Comparison of ENCODE assay signal across 33 cellular contexts in genomic region chr6:90868256-90868655, GRCh38.
"Had no signal": no experiment of that assay in that cellular context is flagged by ENCODE, and none has a peak within 500 bp of the region (broad histone marks: within the 10 kb centered on the region; RNA-seq: fewer than 3 reads in every experiment).

No MANE protein-coding gene starts in this region.

- H3K4me1 Mint-ChIP-seq: activated B cell treated with CpG ODN at 0.5 μM for 24 hours; activated CD4-positive, alpha-beta T cell treated with anti-CD3 and anti-CD28 coated beads, Interleukin-2, amount 10 ng/mL, durations not matched to agents 24 days and 14 days; activated naive CD8-positive, alpha-beta T cell treated with anti-CD3 and anti-CD28 coated beads for 36 hours had no signal

- H3K9me3 Mint-ChIP-seq: activated B cell treated with CpG ODN at 0.5 μM for 24 hours; activated CD4-positive, alpha-beta memory T cell treated with anti-CD3 and anti-CD28 coated beads for 36 hours; activated CD4-positive, alpha-beta T cell treated with anti-CD3 and anti-CD28 coated beads, Interleukin-2, amount 10 ng/mL, durations not matched to agents 24 days and 14 days; activated CD8-positive, alpha-beta T cell treated with anti-CD3 and anti-CD28 coated beads for 36 hours; activated naive CD4-positive, alpha-beta T cell treated with anti-CD3 and anti-CD28 coated beads, Interleukin-2, amount 50 U/mL, for 72 hours; activated naive CD8-positive, alpha-beta T cell treated with anti-CD3 and anti-CD28 coated beads for 36 hours; activated T-cell treated with anti-CD3 and anti-CD28 coated beads, Interleukin-2, amount 50 U/mL, for 4 hours; activated T-helper 2 cell treated with anti-CD3 and anti-CD28 coated beads, Interferon-gamma antibody, Interleukin-2, Interleukin-4, amounts not matched to agents 10 μg/mL and 5 μg/mL and 100 μg/mL, durations not matched to agents 14 hours and 24 hours and 36 hours; T-helper 1 cell treated with Interleukin-12 subunit alpha and Interleukin-12 subunit beta and Interleukin-4 antibody, amounts not matched to agents 30 μg/mL and 1 μg/mL, for 36 hours; T-helper 2 cell treated with Interferon-gamma antibody and Interleukin-4, amounts not matched to agents 5 μg/mL and 100 μg/mL, for 36 hours had no signal

- H3K9me3 ChIP-seq: adrenal gland, body of pancreas, breast epithelium had no signal

- FAIRE-seq: astrocyte, TTC549 had no signal

- H3K27me3 Mint-ChIP-seq: activated CD4-positive, alpha-beta memory T cell treated with anti-CD3 and anti-CD28 coated beads for 36 hours had no signal

- H3K36me3 ChIP-seq: adrenal gland, brain microvascular endothelial cell, breast epithelium had no signal

- H3K4me3 Mint-ChIP-seq: activated B cell treated with CpG ODN at 0.5 μM for 24 hours; activated CD4-positive, alpha-beta memory T cell treated with anti-CD3 and anti-CD28 coated beads for 36 hours; activated CD4-positive, alpha-beta T cell treated with anti-CD3 and anti-CD28 coated beads, Interleukin-2, amount 10 ng/mL, durations not matched to agents 24 days and 14 days; activated CD8-positive, alpha-beta T cell treated with anti-CD3 and anti-CD28 coated beads for 36 hours; activated naive CD8-positive, alpha-beta T cell treated with anti-CD3 and anti-CD28 coated beads for 36 hours; activated T-cell treated with anti-CD3 and anti-CD28 coated beads, Interleukin-2, amount 50 U/mL, for 4 hours; T-helper 1 cell treated with Interleukin-12 subunit alpha and Interleukin-12 subunit beta and Interleukin-4 antibody, amounts not matched to agents 30 μg/mL and 1 μg/mL, for 36 hours; T-helper 2 cell treated with Interferon-gamma antibody and Interleukin-4, amounts not matched to agents 5 μg/mL and 100 μg/mL, for 36 hours had no signal

- H3K4me1 ChIP-seq: adrenal gland, body of pancreas, breast epithelium had no signal

- DNase-seq: activated B cell treated with CpG ODN at 0.5 μM for 24 hours; activated CD4-positive, alpha-beta memory T cell treated with anti-CD3 and anti-CD28 coated beads for 36 hours; activated CD4-positive, alpha-beta T cell treated with anti-CD3 and anti-CD28 coated beads for 4 hours; activated CD4-positive, alpha-beta T cell treated with anti-CD3 and anti-CD28 coated beads, Interleukin-2, amount 10 ng/mL, durations not matched to agents 24 days and 14 days; activated CD4-positive, alpha-beta T cell treated with anti-CD3 and anti-CD28 coated beads, Interleukin-2, amount 50 U/mL, for 1 hour; activated CD4-positive, alpha-beta T cell treated with anti-CD3 and anti-CD28 coated beads, Interleukin-2, amount 50 U/mL, for 4 hours; activated CD4-positive, CD25-positive, alpha-beta regulatory T cell treated with anti-CD3 and anti-CD28 coated beads, Interleukin-2, amount 50 U/mL, for 72 hours; activated CD8-positive, alpha-beta memory T cell treated with anti-CD3 and anti-CD28 coated beads, Interleukin-2, amount 50 U/mL, for 4 hours; activated CD8-positive, alpha-beta T cell treated with anti-CD3 and anti-CD28 coated beads for 36 hours; activated effector memory CD4-positive, alpha-beta T cell treated with Interleukin-2 at 50 U/mL for 16 hours; activated gamma-delta T cell; activated naive CD4-positive, alpha-beta T cell treated with anti-CD3 and anti-CD28 coated beads, Interleukin-2, amount 50 U/mL, for 16 hours; activated naive CD4-positive, alpha-beta T cell treated with Interleukin-2 at 50 U/mL for 16 hours; activated naive CD8-positive, alpha-beta T cell treated with anti-CD3 and anti-CD28 coated beads for 36 hours; activated T-cell treated with anti-CD3 and anti-CD28 coated beads for 4 hours; activated T-cell treated with anti-CD3 and anti-CD28 coated beads, Interleukin-2, amount 50 U/mL, for 1 hour; activated T-cell treated with anti-CD3 and anti-CD28 coated beads, Interleukin-2, amount 50 U/mL, for 4 hours; adrenal gland; aorta; body of pancreas; brain microvascular endothelial cell; central memory CD4-positive, alpha-beta T cell; T-helper 1 cell; T-helper 2 cell; T-helper 9 cell had no signal

- H3K27ac Mint-ChIP-seq: activated B cell treated with CpG ODN at 0.5 μM for 24 hours; activated CD4-positive, alpha-beta memory T cell treated with anti-CD3 and anti-CD28 coated beads for 36 hours; activated CD4-positive, alpha-beta T cell treated with anti-CD3 and anti-CD28 coated beads, Interleukin-2, amount 10 ng/mL, durations not matched to agents 24 days and 14 days; activated CD8-positive, alpha-beta T cell treated with anti-CD3 and anti-CD28 coated beads for 36 hours; activated naive CD4-positive, alpha-beta T cell treated with anti-CD3 and anti-CD28 coated beads, Interleukin-2, amount 50 U/mL, for 72 hours; activated naive CD8-positive, alpha-beta T cell treated with anti-CD3 and anti-CD28 coated beads for 36 hours; activated T-helper 2 cell treated with anti-CD3 and anti-CD28 coated beads, Interferon-gamma antibody, Interleukin-2, Interleukin-4, amounts not matched to agents 10 μg/mL and 5 μg/mL and 100 μg/mL, durations not matched to agents 14 hours and 24 hours and 36 hours; T-helper 1 cell treated with Interleukin-12 subunit alpha and Interleukin-12 subunit beta and Interleukin-4 antibody, amounts not matched to agents 30 μg/mL and 1 μg/mL, for 36 hours; T-helper 2 cell treated with Interferon-gamma antibody and Interleukin-4, amounts not matched to agents 5 μg/mL and 100 μg/mL, for 36 hours had no signal

- H3K4me3 ChIP-seq: adrenal gland, body of pancreas, breast epithelium had no signal

- H3K27ac ChIP-seq: adrenal gland, body of pancreas, brain microvascular endothelial cell, breast epithelium, VCaP had no signal

- H3K27me3 ChIP-seq: adrenal gland, body of pancreas, brain microvascular endothelial cell, breast epithelium had no signal

- ATAC-seq: activated CD8-positive, alpha-beta T cell treated with anti-CD3 and anti-CD28 coated beads for 36 hours; activated naive CD4-positive, alpha-beta T cell treated with anti-CD3 and anti-CD28 coated beads, Interleukin-2, amount 50 U/mL, for 72 hours; activated T-cell treated with anti-CD3 and anti-CD28 coated beads, Interleukin-2, amount 50 U/mL, for 4 hours; body of pancreas had no signal

- H3K36me3 Mint-ChIP-seq: activated CD4-positive, alpha-beta memory T cell treated with anti-CD3 and anti-CD28 coated beads for 36 hours; activated naive CD4-positive, alpha-beta T cell treated with anti-CD3 and anti-CD28 coated beads, Interleukin-2, amount 50 U/mL, for 72 hours; activated naive CD8-positive, alpha-beta T cell treated with anti-CD3 and anti-CD28 coated beads for 36 hours had no signal
